8 cellular contexts compared by ENCODE assay signal in the genomic region with DNA sequence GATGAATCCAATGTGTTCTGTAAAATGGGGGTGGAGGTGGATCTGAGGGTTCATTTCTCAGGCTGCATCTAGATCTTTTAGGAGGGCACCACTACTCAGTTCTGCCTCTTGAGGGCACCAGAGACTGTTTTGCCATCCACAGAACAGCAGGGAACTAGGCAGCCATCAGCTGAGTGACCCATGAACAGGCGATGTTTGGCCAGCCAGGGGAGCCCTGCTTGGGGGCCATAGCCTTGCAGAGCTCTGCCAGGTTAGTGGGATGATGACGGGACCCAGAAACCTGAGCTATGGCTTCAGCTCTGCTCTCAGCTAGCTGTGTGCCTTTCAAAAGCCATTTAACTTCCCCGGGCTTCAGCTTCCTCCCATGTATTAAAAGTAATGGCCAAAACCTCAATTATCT. TPM values are rescaled to one million over a fixed set of nuclear protein-coding genes. Genes with fewer than 3 reads are reported as not detected.
DNase-seq lines count a peak whose midpoint lies in the region; ATAC-seq and TF ChIP-seq lines count a peak whose summit lies in the region.

No MANE protein-coding gene starts in this region.

- H3K4me1 ChIP-seq in A673 (ENCODE audit: insufficient read depth, low read length, poor library complexity, severe bottlenecking): peaks cover 16% of the 10 kb centered on the region
- H3K4me1 ChIP-seq in NT2/D1 (ENCODE audit: insufficient read depth, insufficient read length): peaks cover 3% of the 10 kb centered on the region
- H3K4me1 ChIP-seq in aorta (ENCODE audit: control insufficient read depth in 1 of 2, insufficient read depth in 2 of 2, low read length in 2 of 2): no peaks in the 10 kb centered on the region

- WGBS in aorta, 2 donors: 34% methylated on average over 3 of the region's 3 CpGs

- H3K9me3 Mint-ChIP-seq in natural killer cell: no peaks in the 10 kb centered on the region

- H3K36me3 ChIP-seq in A673 (ENCODE audit: insufficient read depth, low read length, poor library complexity, severe bottlenecking) (no peaks in the 10 kb centered on the region), NT2/D1 (ENCODE audit: insufficient read depth, insufficient read length, low read length) (no peaks in the 10 kb centered on the region), aorta (ENCODE audit: control insufficient read depth in 1 of 2, insufficient read depth in 2 of 2, low read length in 1 of 2) (no peaks in the 10 kb centered on the region)

- no peak overlapping the region for H3K4me3 ChIP-seq in A673 (ENCODE audit: low read depth, low read length, poor library complexity, severe bottlenecking)
- no peak overlapping the region for H3K4me3 ChIP-seq in GM12875 (ENCODE audit: low read depth, low read length)
- no peak overlapping the region for H3K4me3 ChIP-seq in NT2/D1 (ENCODE audit: insufficient read length, low read depth)
- no peak overlapping the region for H3K4me3 ChIP-seq in aorta (ENCODE audit: low read length in 2 of 2)

- CTCF ChIA-PET in A673 (lab: Charles Lee): interaction anchor here (0.6 to 1.3 kb wide), 10 partner anchors 78 to 744 kb away, joined by 3 to 20 read pairs (median 4); no protein-coding TSS in a partner anchor

- H3K4me3 Mint-ChIP-seq in natural killer cell: no peak overlapping the region

- DNase-seq in A673 (ENCODE audit: low spot score) (peak; percentile 87), HuH-7 (ENCODE audit: low spot score) (peak; percentile 67), NT2/D1 (ENCODE audit: low read depth, low spot score) (peak; percentile 72), activated T-cell treated with anti-CD3 and anti-CD28 coated beads for 48 hours (ENCODE audit: low read depth) (peak; percentile 31), fibroblast of gingiva (ENCODE audit: low read depth) (peak; percentile 50), natural killer cell (peak; percentile 26), aorta (peak; percentile 59 to 73)

- H3K27me3 Mint-ChIP-seq in natural killer cell (ENCODE audit: low read depth in 2 of 2): peaks cover 0 to 11% of the 10 kb centered on the region in 2 donors

- ATAC-seq in natural killer cell (peak; percentile 76 to 93 (median 90)), aorta (ENCODE audit: low FRiP score) (peak; percentile 88)

- POLR2A ChIA-PET in A673 (lab: Charles Lee; ENCODE audit: low non-redundant PET): no interaction called here

- no TSS peak for BruUV-seq in A673 (replicated peaks; lab: Mats Ljungman, UMichigan)

- no peak overlapping the region for H3K27ac Mint-ChIP-seq in natural killer cell

- intact Hi-C loops in A673 (cut with micrococcal nuclease; ENCODE audit: unreplicated experiment): loop anchor here (1.0 to 10.0 kb wide), 7 partner anchors 111 to 779 kb away; a partner anchor contains a TSS
- intact Hi-C loops in natural killer cell (cut with micrococcal nuclease): loop anchor here (1.0 to 10.0 kb wide), 4 partner anchors 220 to 1259 kb away; no protein-coding TSS in a partner anchor
- intact Hi-C loops in aorta (cut with DNase I): loop anchor here (1.0 to 5.0 kb wide), 4 partner anchors 221 to 336 kb away; no protein-coding TSS in a partner anchor

- no peaks in the 10 kb centered on the region for H3K4me1 Mint-ChIP-seq in natural killer cell

- H3K27ac ChIP-seq in A673 (ENCODE audit: low read depth, low read length, poor library complexity, severe bottlenecking) (peak overlapping the region; percentile 38), aorta (ENCODE audit: low read depth in 1 of 2, low read length in 2 of 2) (no peak overlapping the region)

- H3K27me3 ChIP-seq in A673 (replicated peaks; ENCODE audit: insufficient read depth, low read depth, low read length, poor library complexity) (no peaks in the 10 kb centered on the region), NT2/D1 (ENCODE audit: insufficient read depth, insufficient read length) (no peaks in the 10 kb centered on the region), aorta (ENCODE audit: control insufficient read depth in 1 of 2, insufficient read depth in 2 of 2, low read length in 1 of 2) (peaks cover 0 to 1% of the 10 kb centered on the region in 2 donors)

- TF ChIP-seq CTCF in A673 (conservative IDR thresholded peaks at IDR 0.05; ENCODE audit: low read depth, low read length) (peak; percentile 97), GM12875 (IDR thresholded peaks at IDR 0.05; ENCODE audit: borderline replicate concordance, insufficient read depth, low read depth, low read length) (peak; percentile 88), natural killer cell (IDR thresholded peaks at IDR 0.05) (peak; percentile 75)

- H3K9ac ChIP-seq in NT2/D1 (ENCODE audit: insufficient read length, low read depth): no peak overlapping the region

- no peaks in the 10 kb centered on the region for H3K36me3 Mint-ChIP-seq in natural killer cell

- H3K9me3 ChIP-seq in A673 (ENCODE audit: low read depth, low read length, poor library complexity, severe bottlenecking) (no peaks in the 10 kb centered on the region), NT2/D1 (ENCODE audit: insufficient read depth, low read length) (no peaks in the 10 kb centered on the region), aorta (ENCODE audit: control insufficient read depth, low read length) (no peaks in the 10 kb centered on the region)

RNA-seq across cellular contexts. Expression of a gene that starts 13.4 kb away (rescaled TPM):
- total RNA-seq in A673 (2021) (24.7 and 28.0 TPM in 2 replicates), natural killer cell (under 1 TPM in 2 of 3 donors, not detected in 1; 0.09 to 0.20 TPM), aorta (1 to 10 TPM; 3.5 to 4.8 TPM)
- 1 to 10 TPM in 1 of 2 donors, under 1 TPM in 1; 0.97 to 2.6 TPM for polyA plus RNA-seq in aorta

RNA-seq across cellular contexts. Expression of a gene that starts 32.4 kb away (rescaled TPM):
- total RNA-seq in A673 (2021): 3.4 and 3.7 TPM in 2 replicates
- total RNA-seq in natural killer cell: under 1 TPM in 1 of 3 donors, not detected in 2; 0.33 TPM
- total RNA-seq in aorta: 10 to 100 TPM; 31.9 to 82.6 TPM
- polyA plus RNA-seq in aorta: 10 to 100 TPM in 1 of 2 donors, 1 to 10 TPM in 1; 8.0 to 39.0 TPM

Comparison
In these comparisons a context has a peak if more than half of its experiments do, and no peak if none do; other contexts are left out.
1. DNase-seq: peak in every context shown above with its lines; median percentile 87 in A673; 72 in NT2/D1; 67 in HuH-7; 66 in aorta; 50 in fibroblast of gingiva; 31 in activated T-cell treated with anti-CD3 and anti-CD28 coated beads for 48 hours; 26 in natural killer cell.